ENCODE assay signal across 1 cellular context in genomic region chr3:81967362-81967761, GRCh38.
TF ChIP-seq lines count a peak whose summit lies in the region.

No MANE protein-coding gene starts in this region.

TF ChIP-seq in A549, 52 proteins besides CTCF, POLR2A, EP300 and RAD21 (continued from another document):
- TF ChIP-seq, protein P1, sequence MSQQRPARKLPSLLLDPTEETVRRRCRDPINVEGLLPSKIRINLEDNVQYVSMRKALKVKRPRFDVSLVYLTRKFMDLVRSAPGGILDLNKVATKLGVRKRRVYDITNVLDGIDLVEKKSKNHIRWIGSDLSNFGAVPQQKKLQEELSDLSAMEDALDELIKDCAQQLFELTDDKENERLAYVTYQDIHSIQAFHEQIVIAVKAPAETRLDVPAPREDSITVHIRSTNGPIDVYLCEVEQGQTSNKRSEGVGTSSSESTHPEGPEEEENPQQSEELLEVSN (IDR thresholded peaks at IDR 0.05; ENCODE audit: borderline replicate concordance, low read depth): no peak
TF ChIP-seq in A549: peak in this region for 1.
